In the genomic region with DNA sequence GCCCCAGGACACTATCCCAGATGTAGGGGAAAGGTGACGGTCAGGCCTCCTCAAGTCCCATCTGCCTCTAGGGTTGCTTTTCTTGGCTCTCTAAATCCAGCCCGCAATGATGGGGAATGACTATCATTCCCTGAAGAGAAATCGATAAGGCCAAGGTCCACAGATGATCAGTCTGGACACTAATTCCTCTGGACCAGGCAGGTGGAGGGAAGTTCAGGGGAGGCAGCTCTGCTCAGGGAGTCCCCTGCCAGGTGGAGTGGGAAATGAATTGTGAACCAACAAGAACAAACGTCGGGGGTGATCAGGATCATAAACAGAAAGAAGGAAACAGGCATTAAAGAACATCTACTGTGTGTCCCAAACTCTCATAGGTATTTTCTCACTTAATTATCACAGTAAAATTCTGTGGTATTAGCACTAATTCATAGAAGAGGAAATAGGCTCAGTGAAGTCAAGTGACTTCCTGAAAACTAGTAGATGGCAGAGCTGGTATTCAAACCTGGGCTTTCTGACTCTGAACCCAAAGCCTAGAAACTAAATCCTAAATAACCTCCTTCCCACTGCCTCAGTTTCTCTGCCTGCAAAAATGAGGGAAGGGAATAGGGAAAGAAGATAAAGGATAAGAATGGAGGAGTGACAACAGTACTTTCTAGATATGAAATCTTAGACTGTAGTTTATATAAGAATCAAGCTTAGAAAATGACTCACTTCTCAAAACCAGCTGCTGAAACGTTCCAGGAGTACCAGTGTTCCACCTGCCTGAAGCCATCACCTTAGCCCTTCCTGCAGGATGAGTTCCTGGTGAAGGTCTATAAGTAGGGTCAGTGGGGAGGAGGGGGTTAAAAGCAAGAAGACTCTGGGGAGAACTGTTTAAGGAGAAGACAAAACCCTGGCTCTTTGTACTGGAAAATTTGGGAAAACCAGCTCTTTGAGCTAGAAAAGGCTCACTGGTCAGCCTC, we compare ENCODE assay signal across 1 cellular context.
TF ChIP-seq lines count a peak whose summit lies in the region.

No MANE protein-coding gene starts in this region.

TF ChIP-seq in IMR-90, 13 proteins besides CTCF, POLR2A, EP300 and RAD21:
- no peak for TF ChIP-seq SMC3 (IDR thresholded peaks at IDR 0.05; ENCODE audit: low read depth, low read length)
- TF ChIP-seq RCOR1 (IDR thresholded peaks at IDR 0.05; ENCODE audit: insufficient replicate concordance, low read length) = no peak
- TF ChIP-seq FOS (IDR thresholded peaks at IDR 0.05; ENCODE audit: low read depth, low read length) = peak; percentile 46; the same call in 1 of the 2 replicates
